In the genomic region with DNA sequence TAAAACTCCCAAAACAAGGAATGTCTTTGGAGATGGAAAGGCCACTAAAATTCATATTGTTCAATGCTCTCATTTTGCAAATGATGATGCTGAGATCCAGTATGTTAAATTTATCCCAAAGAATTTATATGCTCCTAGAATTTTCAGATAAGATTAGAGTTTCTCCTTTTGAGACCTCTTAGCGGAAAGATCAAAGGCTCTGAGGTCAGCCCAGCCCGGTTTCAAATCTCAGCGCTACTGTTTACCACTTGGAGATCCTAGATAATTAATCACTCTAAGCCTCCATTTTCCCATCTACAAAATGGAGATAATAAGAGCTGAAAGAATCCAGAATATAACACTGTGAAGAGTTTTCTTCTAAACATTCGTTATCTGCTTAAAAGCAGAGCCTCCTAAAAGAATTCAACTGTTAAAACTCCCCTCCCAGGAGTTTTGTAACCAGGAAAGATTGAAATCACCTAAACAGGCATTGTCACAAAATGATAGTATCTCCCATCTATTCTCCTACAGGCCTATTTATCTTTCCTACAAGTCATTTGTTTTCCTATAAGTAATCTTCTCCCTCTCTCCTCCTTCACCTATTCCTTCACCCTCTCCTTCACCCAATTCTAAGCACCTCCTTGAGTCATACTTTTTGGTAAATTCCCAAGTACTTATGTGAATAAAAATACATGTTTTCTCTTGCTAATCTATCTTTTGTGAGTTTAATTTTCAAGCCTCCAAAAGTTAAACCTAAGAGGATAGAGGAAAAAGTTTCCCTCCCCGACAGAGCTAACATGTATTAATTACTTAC, we compare ENCODE assay signal across 21 cellular contexts.
"Had no signal": no experiment of that assay in that cellular context is flagged by ENCODE, and none has a peak within 500 bp of the region (broad histone marks: within the 10 kb centered on the region; RNA-seq: fewer than 3 reads in every experiment).

No MANE protein-coding gene starts in this region.

- H3K27me3 Mint-ChIP-seq: activated naive CD8-positive, alpha-beta T cell treated with anti-CD3 and anti-CD28 coated beads for 36 hours; naive thymus-derived CD4-positive, alpha-beta T cell; stimulated activated memory B cell treated with anti-CD40 and anti-IgM and Interleukin-4, amounts not matched to agents 10 μg/mL and 1 μg/mL and 100 μg/mL, for 72 hours; T-cell had no signal

- FAIRE-seq: astrocyte, urothelium cell line had no signal

- ATAC-seq: gastrocnemius medialis; naive thymus-derived CD4-positive, alpha-beta T cell; stimulated activated memory B cell treated with anti-CD40 and anti-IgM and Interleukin-4, amounts not matched to agents 10 μg/mL and 1 μg/mL and 100 μg/mL, for 72 hours; T-cell had no signal

- H3K36me3 Mint-ChIP-seq: stimulated activated memory B cell treated with anti-CD40 and anti-IgM and Interleukin-4, amounts not matched to agents 10 μg/mL and 1 μg/mL and 100 μg/mL, for 72 hours had no signal

- DNase-seq: activated CD4-positive, CD25-positive, alpha-beta regulatory T cell treated with anti-CD3 and anti-CD28 coated beads, Interleukin-2, amount 50 U/mL, for 72 hours; activated naive CD4-positive, alpha-beta T cell treated with Interleukin-2 at 50 U/mL for 16 hours; activated naive CD8-positive, alpha-beta T cell treated with anti-CD3 and anti-CD28 coated beads for 36 hours; activated T-cell treated with anti-CD3 and anti-CD28 coated beads, Interleukin-2, amount 50 U/mL, for 1 hour; cerebellar nuclear complex; endodermal cell; esophagus squamous epithelium; gastrocnemius medialis; hippocampal formation; naive thymus-derived CD4-positive, alpha-beta T cell; sigmoid colon; stimulated activated CD4-positive, alpha-beta T cell treated with anti-CD3 and anti-CD28 coated beads, Interleukin-15, amount 100 ng/mL, for 24 hours; T-cell; transverse colon; WERI-Rb-1 had no signal

- H3K36me3 ChIP-seq: breast epithelium, esophagus squamous epithelium, gastrocnemius medialis, sigmoid colon, transverse colon, WERI-Rb-1 had no signal

- H3K27ac Mint-ChIP-seq: activated naive CD8-positive, alpha-beta T cell treated with anti-CD3 and anti-CD28 coated beads for 36 hours; endodermal cell; naive thymus-derived CD4-positive, alpha-beta T cell; stimulated activated memory B cell treated with anti-CD40 and anti-IgM and Interleukin-4, amounts not matched to agents 10 μg/mL and 1 μg/mL and 100 μg/mL, for 72 hours; T-cell had no signal

- H3K27ac ChIP-seq: breast epithelium, esophagus squamous epithelium, gastrocnemius medialis, sigmoid colon, transverse colon, WERI-Rb-1 had no signal

- H3K9me3 ChIP-seq: breast epithelium, transverse colon had no signal

- H3K4me3 Mint-ChIP-seq: activated naive CD8-positive, alpha-beta T cell treated with anti-CD3 and anti-CD28 coated beads for 36 hours; endodermal cell; naive thymus-derived CD4-positive, alpha-beta T cell; stimulated activated memory B cell treated with anti-CD40 and anti-IgM and Interleukin-4, amounts not matched to agents 10 μg/mL and 1 μg/mL and 100 μg/mL, for 72 hours; T-cell had no signal

- H3K4me1 ChIP-seq: breast epithelium, sigmoid colon had no signal

- H3K27me3 ChIP-seq: breast epithelium, esophagus squamous epithelium, gastrocnemius medialis, sigmoid colon, transverse colon had no signal

- H3K4me3 ChIP-seq: breast epithelium, coronary artery, esophagus squamous epithelium, gastrocnemius medialis, sigmoid colon, smooth muscle cell, transverse colon had no signal
